In genomic region chr15:80727196-80727595, GRCh38 we compare ENCODE assay signal across 1 cellular context.
TF ChIP-seq lines count a peak whose summit lies in the region.

No MANE protein-coding gene starts in this region.

TF ChIP-seq in WTC11, 78 proteins besides CTCF, POLR2A, EP300 and RAD21 (continued from another document):
- TF ChIP-seq ARID4B (CRISPR knock-in tag; IDR thresholded peaks at IDR 0.05; ENCODE audit: borderline replicate concordance), result no peak
